In genomic region chr1:15847100-15847892, GRCh38 we compare ENCODE assay signal across 1 cellular context.
A peak's percentile ranks its signal among the peaks of the same experiment; 100 is the strongest.
TF ChIP-seq lines count a peak whose summit lies in the region.

A gene with protein sequence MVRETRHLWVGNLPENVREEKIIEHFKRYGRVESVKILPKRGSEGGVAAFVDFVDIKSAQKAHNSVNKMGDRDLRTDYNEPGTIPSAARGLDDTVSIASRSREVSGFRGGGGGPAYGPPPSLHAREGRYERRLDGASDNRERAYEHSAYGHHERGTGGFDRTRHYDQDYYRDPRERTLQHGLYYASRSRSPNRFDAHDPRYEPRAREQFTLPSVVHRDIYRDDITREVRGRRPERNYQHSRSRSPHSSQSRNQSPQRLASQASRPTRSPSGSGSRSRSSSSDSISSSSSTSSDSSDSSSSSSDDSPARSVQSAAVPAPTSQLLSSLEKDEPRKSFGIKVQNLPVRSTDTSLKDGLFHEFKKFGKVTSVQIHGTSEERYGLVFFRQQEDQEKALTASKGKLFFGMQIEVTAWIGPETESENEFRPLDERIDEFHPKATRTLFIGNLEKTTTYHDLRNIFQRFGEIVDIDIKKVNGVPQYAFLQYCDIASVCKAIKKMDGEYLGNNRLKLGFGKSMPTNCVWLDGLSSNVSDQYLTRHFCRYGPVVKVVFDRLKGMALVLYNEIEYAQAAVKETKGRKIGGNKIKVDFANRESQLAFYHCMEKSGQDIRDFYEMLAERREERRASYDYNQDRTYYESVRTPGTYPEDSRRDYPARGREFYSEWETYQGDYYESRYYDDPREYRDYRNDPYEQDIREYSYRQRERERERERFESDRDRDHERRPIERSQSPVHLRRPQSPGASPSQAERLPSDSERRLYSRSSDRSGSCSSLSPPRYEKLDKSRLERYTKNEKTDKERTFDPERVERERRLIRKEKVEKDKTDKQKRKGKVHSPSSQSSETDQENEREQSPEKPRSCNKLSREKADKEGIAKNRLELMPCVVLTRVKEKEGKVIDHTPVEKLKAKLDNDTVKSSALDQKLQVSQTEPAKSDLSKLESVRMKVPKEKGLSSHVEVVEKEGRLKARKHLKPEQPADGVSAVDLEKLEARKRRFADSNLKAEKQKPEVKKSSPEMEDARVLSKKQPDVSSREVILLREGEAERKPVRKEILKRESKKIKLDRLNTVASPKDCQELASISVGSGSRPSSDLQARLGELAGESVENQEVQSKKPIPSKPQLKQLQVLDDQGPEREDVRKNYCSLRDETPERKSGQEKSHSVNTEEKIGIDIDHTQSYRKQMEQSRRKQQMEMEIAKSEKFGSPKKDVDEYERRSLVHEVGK (N-terminal part only) (plus strand): TSS chr1:15847707. CDS start chr1:15848068, 361 bp downstream.

TF ChIP-seq in HepG2, 621 proteins besides CTCF, POLR2A, EP300 and RAD21 (continued from another document and continues in another):
- TF ChIP-seq ZBTB49 (CRISPR knock-in tag; IDR thresholded peaks at IDR 0.05; ENCODE audit: borderline replicate concordance) = no peak
- peak; percentile 70; the same call in 1 of the 2 replicates for TF ChIP-seq ATF7-NPFF (CRISPR knock-in tag; IDR thresholded peaks at IDR 0.05; ENCODE audit: low read depth)
- no peak for TF ChIP-seq MATR3 (CRISPR knock-in tag; IDR thresholded peaks at IDR 0.05)
- TF ChIP-seq, protein P1, sequence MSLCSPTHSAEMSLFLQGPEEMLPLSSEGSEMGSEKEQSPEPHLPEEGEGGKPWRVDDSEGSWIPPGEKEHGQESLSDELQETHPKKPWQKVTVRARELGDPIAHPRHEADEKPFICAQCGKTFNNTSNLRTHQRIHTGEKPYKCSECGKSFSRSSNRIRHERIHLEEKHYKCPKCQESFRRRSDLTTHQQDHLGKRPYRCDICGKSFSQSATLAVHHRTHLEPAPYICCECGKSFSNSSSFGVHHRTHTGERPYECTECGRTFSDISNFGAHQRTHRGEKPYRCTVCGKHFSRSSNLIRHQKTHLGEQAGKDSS (CRISPR knock-in tag; IDR thresholded peaks at IDR 0.05; ENCODE audit: borderline replicate concordance, low read depth) = peak; percentile 22; the same call in 1 of the 2 replicates
- TF ChIP-seq, protein P2, sequence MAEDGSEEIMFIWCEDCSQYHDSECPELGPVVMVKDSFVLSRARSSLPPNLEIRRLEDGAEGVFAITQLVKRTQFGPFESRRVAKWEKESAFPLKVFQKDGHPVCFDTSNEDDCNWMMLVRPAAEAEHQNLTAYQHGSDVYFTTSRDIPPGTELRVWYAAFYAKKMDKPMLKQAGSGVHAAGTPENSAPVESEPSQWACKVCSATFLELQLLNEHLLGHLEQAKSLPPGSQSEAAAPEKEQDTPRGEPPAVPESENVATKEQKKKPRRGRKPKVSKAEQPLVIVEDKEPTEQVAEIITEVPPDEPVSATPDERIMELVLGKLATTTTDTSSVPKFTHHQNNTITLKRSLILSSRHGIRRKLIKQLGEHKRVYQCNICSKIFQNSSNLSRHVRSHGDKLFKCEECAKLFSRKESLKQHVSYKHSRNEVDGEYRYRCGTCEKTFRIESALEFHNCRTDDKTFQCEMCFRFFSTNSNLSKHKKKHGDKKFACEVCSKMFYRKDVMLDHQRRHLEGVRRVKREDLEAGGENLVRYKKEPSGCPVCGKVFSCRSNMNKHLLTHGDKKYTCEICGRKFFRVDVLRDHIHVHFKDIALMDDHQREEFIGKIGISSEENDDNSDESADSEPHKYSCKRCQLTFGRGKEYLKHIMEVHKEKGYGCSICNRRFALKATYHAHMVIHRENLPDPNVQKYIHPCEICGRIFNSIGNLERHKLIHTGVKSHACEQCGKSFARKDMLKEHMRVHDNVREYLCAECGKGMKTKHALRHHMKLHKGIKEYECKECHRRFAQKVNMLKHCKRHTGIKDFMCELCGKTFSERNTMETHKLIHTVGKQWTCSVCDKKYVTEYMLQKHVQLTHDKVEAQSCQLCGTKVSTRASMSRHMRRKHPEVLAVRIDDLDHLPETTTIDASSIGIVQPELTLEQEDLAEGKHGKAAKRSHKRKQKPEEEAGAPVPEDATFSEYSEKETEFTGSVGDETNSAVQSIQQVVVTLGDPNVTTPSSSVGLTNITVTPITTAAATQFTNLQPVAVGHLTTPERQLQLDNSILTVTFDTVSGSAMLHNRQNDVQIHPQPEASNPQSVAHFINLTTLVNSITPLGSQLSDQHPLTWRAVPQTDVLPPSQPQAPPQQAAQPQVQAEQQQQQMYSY (CRISPR knock-in tag; IDR thresholded peaks at IDR 0.05) = no peak
- TF ChIP-seq PHF20 (CRISPR knock-in tag; IDR thresholded peaks at IDR 0.05) = 0 out of 2 replicates have a peak, but pooled peaks have one; percentile 14
- TF ChIP-seq, protein P3, sequence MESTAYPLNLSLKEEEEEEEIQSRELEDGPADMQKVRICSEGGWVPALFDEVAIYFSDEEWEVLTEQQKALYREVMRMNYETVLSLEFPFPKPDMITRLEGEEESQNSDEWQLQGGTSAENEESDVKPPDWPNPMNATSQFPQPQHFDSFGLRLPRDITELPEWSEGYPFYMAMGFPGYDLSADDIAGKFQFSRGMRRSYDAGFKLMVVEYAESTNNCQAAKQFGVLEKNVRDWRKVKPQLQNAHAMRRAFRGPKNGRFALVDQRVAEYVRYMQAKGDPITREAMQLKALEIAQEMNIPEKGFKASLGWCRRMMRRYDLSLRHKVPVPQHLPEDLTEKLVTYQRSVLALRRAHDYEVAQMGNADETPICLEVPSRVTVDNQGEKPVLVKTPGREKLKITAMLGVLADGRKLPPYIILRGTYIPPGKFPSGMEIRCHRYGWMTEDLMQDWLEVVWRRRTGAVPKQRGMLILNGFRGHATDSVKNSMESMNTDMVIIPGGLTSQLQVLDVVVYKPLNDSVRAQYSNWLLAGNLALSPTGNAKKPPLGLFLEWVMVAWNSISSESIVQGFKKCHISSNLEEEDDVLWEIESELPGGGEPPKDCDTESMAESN (CRISPR knock-in tag; conservative IDR thresholded peaks at IDR 0.05) = 0 out of 2 replicates have a peak, but pooled peaks have one; percentile 71
- no peak for TF ChIP-seq ZBTB10 (CRISPR knock-in tag; IDR thresholded peaks at IDR 0.05; ENCODE audit: borderline replicate concordance)
- TF ChIP-seq, protein P4, sequence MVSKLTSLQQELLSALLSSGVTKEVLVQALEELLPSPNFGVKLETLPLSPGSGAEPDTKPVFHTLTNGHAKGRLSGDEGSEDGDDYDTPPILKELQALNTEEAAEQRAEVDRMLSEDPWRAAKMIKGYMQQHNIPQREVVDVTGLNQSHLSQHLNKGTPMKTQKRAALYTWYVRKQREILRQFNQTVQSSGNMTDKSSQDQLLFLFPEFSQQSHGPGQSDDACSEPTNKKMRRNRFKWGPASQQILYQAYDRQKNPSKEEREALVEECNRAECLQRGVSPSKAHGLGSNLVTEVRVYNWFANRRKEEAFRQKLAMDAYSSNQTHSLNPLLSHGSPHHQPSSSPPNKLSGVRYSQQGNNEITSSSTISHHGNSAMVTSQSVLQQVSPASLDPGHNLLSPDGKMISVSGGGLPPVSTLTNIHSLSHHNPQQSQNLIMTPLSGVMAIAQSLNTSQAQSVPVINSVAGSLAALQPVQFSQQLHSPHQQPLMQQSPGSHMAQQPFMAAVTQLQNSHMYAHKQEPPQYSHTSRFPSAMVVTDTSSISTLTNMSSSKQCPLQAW (CRISPR knock-in tag; IDR thresholded peaks at IDR 0.05) = peak; percentile 50; the same call in 1 of the 2 replicates
- peak; percentile 68; the same call in 1 of the 2 replicates for TF ChIP-seq ZNF317 (CRISPR knock-in tag; IDR thresholded peaks at IDR 0.05)
- TF ChIP-seq KLF15 (CRISPR knock-in tag; IDR thresholded peaks at IDR 0.05; ENCODE audit: borderline replicate concordance) = no peak
- peak; percentile 63; the same call in 1 of the 2 replicates for TF ChIP-seq ETV6 (CRISPR knock-in tag; conservative IDR thresholded peaks at IDR 0.05)
- TF ChIP-seq PRPF4 (IDR thresholded peaks at IDR 0.05; ENCODE audit: low read depth, low read length, poor library complexity, severe bottlenecking) = no peak
- peak; percentile 68 for TF ChIP-seq GABPB1 (CRISPR knock-in tag; IDR thresholded peaks at IDR 0.05)
- TF ChIP-seq ARNT2 (CRISPR knock-in tag; IDR thresholded peaks at IDR 0.05; ENCODE audit: low read depth) = peak; percentile 49; the same call in 1 of the 2 replicates
- TF ChIP-seq E2F1 (CRISPR knock-in tag; IDR thresholded peaks at IDR 0.05) = peak; percentile 95
- 0 out of 2 replicates have a peak, but pooled peaks have one; percentile 25 for TF ChIP-seq MAZ (IDR thresholded peaks at IDR 0.05; ENCODE audit: borderline replicate concordance, low read depth, low read length)
- peak; percentile 86 for TF ChIP-seq MAZ (CRISPR knock-in tag; IDR thresholded peaks at IDR 0.05; ENCODE audit: low read depth)
- no peak for TF ChIP-seq TCF7L2 (IDR thresholded peaks at IDR 0.05; ENCODE audit: low read depth, low read length)
- peak; percentile 44; the same call in 1 of the 2 replicates for TF ChIP-seq GMEB2 (CRISPR knock-in tag; IDR thresholded peaks at IDR 0.05; ENCODE audit: low read depth)
- peak; percentile 33; the same call in 1 of the 2 replicates for TF ChIP-seq SOX5 (CRISPR knock-in tag; IDR thresholded peaks at IDR 0.05; ENCODE audit: borderline replicate concordance)
- peak; percentile 27; the same call in 1 of the 2 replicates for TF ChIP-seq MIER3 (CRISPR knock-in tag; IDR thresholded peaks at IDR 0.05; ENCODE audit: borderline replicate concordance)
